9 cellular contexts compared by ENCODE assay signal in the genomic region with DNA sequence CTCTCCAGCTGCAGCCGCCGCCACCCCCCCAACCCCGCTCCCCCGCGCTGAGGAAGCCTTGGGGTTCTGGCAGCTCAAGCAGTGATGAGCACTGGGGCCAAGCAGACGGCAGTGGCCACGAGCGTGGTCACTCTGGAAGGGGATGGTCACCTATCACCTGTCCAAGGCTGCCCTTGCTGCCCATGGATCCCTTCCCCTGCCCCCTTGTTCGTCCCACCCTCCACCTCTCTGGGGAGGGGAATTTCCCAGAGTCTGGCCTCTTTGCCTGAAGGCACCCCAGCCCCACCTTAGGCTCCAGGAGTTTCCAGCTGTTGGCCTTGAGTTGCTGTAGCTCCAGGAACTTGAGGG. TPM values are rescaled to one million over a fixed set of nuclear protein-coding genes. Genes with fewer than 3 reads are reported as not detected.
A peak's percentile ranks its signal among the peaks of the same experiment; 100 is the strongest.
DNase-seq lines count a peak whose midpoint lies in the region; ATAC-seq and TF ChIP-seq lines count a peak whose summit lies in the region.
"Had no signal": no experiment of that assay in that cellular context is flagged by ENCODE, and none has a peak within 500 bp of the region (broad histone marks: within the 10 kb centered on the region; RNA-seq: fewer than 3 reads in every experiment).

No MANE protein-coding gene starts in this region.

- POLR2A ChIA-PET in activated naive CD8-positive, alpha-beta T cell treated with anti-CD3 and anti-CD28 coated beads, Interleukin-2, amount 10 ng/mL, durations not matched to agents 7 days and 5 days (lab: Charles Lee), result interaction anchor here (0.8 to 4.6 kb wide), 7 partner anchors 9 to 326 kb away, joined by 3 to 17 read pairs (median 5); partner anchors contain the start of genes SFPQ, TMEM35B, ZMYM1 and ZMYM6

- H3K4me3 ChIP-seq in cardiac muscle cell (peak overlapping the region; percentile 42), upper lobe of right lung (peak overlapping the region; percentile 89)

- H3K9me3 Mint-ChIP-seq in activated naive CD8-positive, alpha-beta T cell treated with anti-CD3 and anti-CD28 coated beads, Interleukin-2, amount 10 ng/mL, durations not matched to agents 7 days and 5 days, result no peaks in the 10 kb centered on the region
- no peaks in the 10 kb centered on the region for H3K9me3 Mint-ChIP-seq in memory B cell
- H3K9me3 Mint-ChIP-seq: type B pancreatic cell had no signal

- peaks cover 36% of the 10 kb centered on the region for H3K4me1 Mint-ChIP-seq in activated naive CD8-positive, alpha-beta T cell treated with anti-CD3 and anti-CD28 coated beads, Interleukin-2, amount 10 ng/mL, durations not matched to agents 7 days and 5 days
- H3K4me1 Mint-ChIP-seq in memory B cell, result peaks cover 7% of the 10 kb centered on the region

- H3K4me1 ChIP-seq in cardiac muscle cell (ENCODE audit: low read depth) (no peaks in the 10 kb centered on the region), upper lobe of right lung (peaks cover 12% of the 10 kb centered on the region)

- no peak for TF ChIP-seq CTCF in cardiac muscle cell (IDR thresholded peaks at IDR 0.05; ENCODE audit: low read depth, low read length)
- no peak for TF ChIP-seq CTCF in upper lobe of right lung (IDR thresholded peaks at IDR 0.05)

- no peaks in the 10 kb centered on the region for H3K9me3 ChIP-seq in cardiac muscle cell (ENCODE audit: low read depth)
- H3K9me3 ChIP-seq in upper lobe of right lung, result no peaks in the 10 kb centered on the region

- peaks cover 6% of the 10 kb centered on the region for H3K27me3 Mint-ChIP-seq in activated naive CD8-positive, alpha-beta T cell treated with anti-CD3 and anti-CD28 coated beads, Interleukin-2, amount 10 ng/mL, durations not matched to agents 7 days and 5 days
- H3K27me3 Mint-ChIP-seq in memory B cell, result no peaks in the 10 kb centered on the region

- no peak overlapping the region for H3K27ac Mint-ChIP-seq in activated naive CD8-positive, alpha-beta T cell treated with anti-CD3 and anti-CD28 coated beads, Interleukin-2, amount 10 ng/mL, durations not matched to agents 7 days and 5 days
- peak overlapping the region; percentile 68 for H3K27ac Mint-ChIP-seq in memory B cell

- H3K36me3 Mint-ChIP-seq in activated naive CD8-positive, alpha-beta T cell treated with anti-CD3 and anti-CD28 coated beads, Interleukin-2, amount 10 ng/mL, durations not matched to agents 7 days and 5 days, result peaks cover 4% of the 10 kb centered on the region
- no peaks in the 10 kb centered on the region for H3K36me3 Mint-ChIP-seq in memory B cell
- H3K36me3 Mint-ChIP-seq: type B pancreatic cell had no signal

- H3K27ac ChIP-seq in cardiac muscle cell, result no peak overlapping the region
- peak overlapping the region; percentile 86 for H3K27ac ChIP-seq in upper lobe of right lung

- intact Hi-C loops in left cardiac atrium (cut with DNase I), result loop anchor here in 1 of 2 donors (10.0 kb wide), 1 partner anchor 118 kb away; the partner anchor contains the start of gene TMEM35B
- intact Hi-C loops in upper lobe of right lung (cut with DNase I), result no loop called here

- peak overlapping the region; percentile 79 for H3K4me3 Mint-ChIP-seq in activated naive CD8-positive, alpha-beta T cell treated with anti-CD3 and anti-CD28 coated beads, Interleukin-2, amount 10 ng/mL, durations not matched to agents 7 days and 5 days
- H3K4me3 Mint-ChIP-seq in memory B cell, result peak overlapping the region; percentile 87

- no peak for DNase-seq in cardiac muscle cell (ENCODE audit: low read depth in 1 of 2, low spot score in 1 of 2)
- DNase-seq in left cardiac atrium, result no peak
- DNase-seq in activated naive CD8-positive, alpha-beta T cell treated with anti-CD3 and anti-CD28 coated beads, Interleukin-2, amount 10 ng/mL, durations not matched to agents 7 days and 5 days, result no peak
- DNase-seq in memory B cell (ENCODE audit: low spot score in 2 of 2), result no peak
- DNase-seq in upper lobe of right lung, result no peak
- DNase-seq in NCI-H2029 (lab: John Stamatoyannopoulos, UW), result no peak
- DNase-seq in Kasumi-1 (lab: John Stamatoyannopoulos, UW), result no peak

- H3K36me3 ChIP-seq in cardiac muscle cell, result no peaks in the 10 kb centered on the region
- H3K36me3 ChIP-seq in upper lobe of right lung, result no peaks in the 10 kb centered on the region

- H3K27me3 ChIP-seq in cardiac muscle cell (peaks cover 44% of the 10 kb centered on the region), upper lobe of right lung (no peaks in the 10 kb centered on the region)

- no peak for ATAC-seq in left cardiac atrium
- peak; percentile 3 for ATAC-seq in activated naive CD8-positive, alpha-beta T cell treated with anti-CD3 and anti-CD28 coated beads, Interleukin-2, amount 10 ng/mL, durations not matched to agents 7 days and 5 days (ENCODE audit: low read depth)
- ATAC-seq in memory B cell (ENCODE audit: low read depth), result no peak
- no peak for ATAC-seq in upper lobe of right lung
- no peak for ATAC-seq in HG03457 (IDR thresholded peaks at IDR 0.05; ENCODE audit: unreplicated experiment)

RNA-seq across cellular contexts. Expression of gene SMIM12, which starts 7.2 kb away (rescaled TPM):
- total RNA-seq in cardiac muscle cell, result 15.4 and 18.1 TPM in 2 replicates
- 57.2 and 61.2 TPM in 2 replicates for polyA plus RNA-seq in cardiac muscle cell
- 10 to 100 TPM; 40.0 to 68.2 TPM for total RNA-seq in left cardiac atrium
- 10 to 100 TPM; 51.9 to 53.0 TPM for total RNA-seq in activated naive CD8-positive, alpha-beta T cell treated with anti-CD3 and anti-CD28 coated beads, Interleukin-2, amount 10 ng/mL, durations not matched to agents 7 days and 5 days
- total RNA-seq in upper lobe of right lung, result 38.6 TPM
